ENCODE assay signal across 26 cellular contexts in genomic region chr15:75174102-75174501, GRCh38.
"Had no signal": no experiment of that assay in that cellular context is flagged by ENCODE, and none has a peak within 500 bp of the region (broad histone marks: within the 10 kb centered on the region; RNA-seq: fewer than 3 reads in every experiment).

No MANE protein-coding gene starts in this region.

- H3K9me3 ChIP-seq: ascending aorta, body of pancreas, Peyer's patch had no signal

- H3K36me3 Mint-ChIP-seq: WTC11 had no signal

- H3K27me3 ChIP-seq: ascending aorta, body of pancreas, Peyer's patch had no signal

- H3K4me3 Mint-ChIP-seq: activated CD8-positive, alpha-beta T cell treated with anti-CD3 and anti-CD28 coated beads, Interleukin-2, amount 10 ng/mL, durations not matched to agents 7 days and 5 days; activated naive CD8-positive, alpha-beta T cell treated with anti-CD3 and anti-CD28 coated beads, Interleukin-2, amount 50 U/mL, for 24 hours; T-helper 17 cell; WTC11 had no signal

- H3K4me3 ChIP-seq: ascending aorta, body of pancreas, Peyer's patch had no signal

- H3K36me3 ChIP-seq: ascending aorta, Peyer's patch had no signal

- ATAC-seq: activated CD8-positive, alpha-beta T cell treated with anti-CD3 and anti-CD28 coated beads, Interleukin-2, amount 10 ng/mL, durations not matched to agents 7 days and 5 days; activated naive CD4-positive, alpha-beta T cell treated with anti-CD3 and anti-CD28 coated beads, Interleukin-2, amount 50 U/mL, for 72 hours; activated naive CD8-positive, alpha-beta T cell treated with anti-CD3 and anti-CD28 coated beads, Interleukin-2, amount 50 U/mL, for 24 hours; body of pancreas; T-helper 17 cell; WTC11 had no signal

- H3K27ac ChIP-seq: ascending aorta, body of pancreas, Peyer's patch, RWPE1 had no signal

- H3K9me3 Mint-ChIP-seq: activated naive CD8-positive, alpha-beta T cell treated with anti-CD3 and anti-CD28 coated beads, Interleukin-2, amount 50 U/mL, for 24 hours had no signal

- DNase-seq: activated CD4-positive, alpha-beta T cell treated with anti-CD3 and anti-CD28 coated beads for 48 hours; activated CD4-positive, alpha-beta T cell treated with anti-CD3 and anti-CD28 coated beads, Interleukin-2, amount 50 U/mL, for 4 hours; activated CD4-positive, CD25-positive, alpha-beta regulatory T cell treated with anti-CD3 and anti-CD28 coated beads, Interleukin-2, amount 50 U/mL, for 72 hours; activated CD8-positive, alpha-beta memory T cell treated with anti-CD3 and anti-CD28 coated beads, Interleukin-2, amount 50 U/mL, for 48 hours; activated CD8-positive, alpha-beta T cell treated with anti-CD3 and anti-CD28 coated beads, Interleukin-2, amount 10 ng/mL, durations not matched to agents 7 days and 5 days; activated naive CD4-positive, alpha-beta T cell treated with Interleukin-2 at 50 U/mL for 16 hours; activated naive CD8-positive, alpha-beta T cell treated with anti-CD3 and anti-CD28 coated beads, Interleukin-2, amount 50 U/mL, for 24 hours; activated T-cell treated with anti-CD3 and anti-CD28 coated beads, Interleukin-2, amount 50 U/mL, for 1 hour; amniotic stem cell; body of pancreas; Kasumi-1; NCI-H1105 treated with DMSO at 0.1 percent for 48 hours; NCI-H1436 treated with DMSO at 0.1 percent for 48 hours; NCI-H187; NCI-H2081; NCI-H510A treated with DMSO at 0.1 percent for 48 hours; NCI-H69; NK-92 treated with Interleukin-12 subunit alpha and Interleukin-12 subunit beta, amount 100 ng/mL, for 24 hours; Peyer's patch; SHP77; T-helper 17 cell; T-helper 9 cell had no signal

- H3K27ac Mint-ChIP-seq: activated CD8-positive, alpha-beta T cell treated with anti-CD3 and anti-CD28 coated beads, Interleukin-2, amount 10 ng/mL, durations not matched to agents 7 days and 5 days; activated naive CD4-positive, alpha-beta T cell treated with anti-CD3 and anti-CD28 coated beads, Interleukin-2, amount 50 U/mL, for 72 hours; activated naive CD8-positive, alpha-beta T cell treated with anti-CD3 and anti-CD28 coated beads, Interleukin-2, amount 50 U/mL, for 24 hours; T-helper 17 cell; WTC11 had no signal
